Comparison of ENCODE assay signal across 1 cellular context in the genomic region with DNA sequence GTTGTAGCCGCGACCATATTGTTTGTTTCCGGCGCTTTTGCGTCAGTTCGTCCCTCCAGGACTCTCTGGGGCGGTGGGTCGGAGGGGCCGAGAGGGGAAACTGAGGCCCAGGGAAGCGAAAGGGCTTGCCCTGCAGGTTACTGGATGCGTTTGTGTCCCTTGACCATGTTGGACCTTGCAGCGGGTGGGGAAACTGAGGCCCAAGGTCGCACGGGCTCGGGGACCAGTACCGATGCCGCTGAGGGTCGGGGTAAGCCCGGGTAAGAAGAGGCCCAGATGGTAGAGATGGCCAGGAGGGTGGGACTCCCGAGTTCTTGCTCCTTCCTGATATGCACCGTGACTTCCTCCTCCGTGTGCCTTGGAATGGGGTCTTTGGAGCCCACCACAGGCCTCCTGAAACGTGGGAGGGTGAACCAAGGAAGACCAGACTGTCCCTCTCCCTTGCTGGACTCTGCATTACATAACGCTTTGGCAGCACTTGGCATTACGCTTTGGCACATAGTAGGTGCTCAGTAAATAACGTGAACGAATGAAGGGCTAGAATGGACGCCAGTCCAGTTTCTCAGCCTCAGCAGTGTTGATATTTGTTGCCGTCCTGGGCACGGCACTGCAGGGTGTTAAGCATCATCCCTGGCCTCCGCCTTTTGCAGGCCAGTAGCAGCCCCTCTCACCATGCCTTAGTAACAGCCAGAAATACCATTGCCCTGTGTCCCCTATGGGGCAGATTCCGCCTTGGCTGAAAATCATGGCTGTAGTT.
TF ChIP-seq lines count a peak whose summit lies in the region.

No MANE protein-coding gene starts in this region.

TF ChIP-seq in HepG2, 621 proteins besides CTCF, POLR2A, EP300 and RAD21 (continued from another document):
- TF ChIP-seq XBP1 (CRISPR knock-in tag; IDR thresholded peaks at IDR 0.05): no peak
- TF ChIP-seq, protein P1, sequence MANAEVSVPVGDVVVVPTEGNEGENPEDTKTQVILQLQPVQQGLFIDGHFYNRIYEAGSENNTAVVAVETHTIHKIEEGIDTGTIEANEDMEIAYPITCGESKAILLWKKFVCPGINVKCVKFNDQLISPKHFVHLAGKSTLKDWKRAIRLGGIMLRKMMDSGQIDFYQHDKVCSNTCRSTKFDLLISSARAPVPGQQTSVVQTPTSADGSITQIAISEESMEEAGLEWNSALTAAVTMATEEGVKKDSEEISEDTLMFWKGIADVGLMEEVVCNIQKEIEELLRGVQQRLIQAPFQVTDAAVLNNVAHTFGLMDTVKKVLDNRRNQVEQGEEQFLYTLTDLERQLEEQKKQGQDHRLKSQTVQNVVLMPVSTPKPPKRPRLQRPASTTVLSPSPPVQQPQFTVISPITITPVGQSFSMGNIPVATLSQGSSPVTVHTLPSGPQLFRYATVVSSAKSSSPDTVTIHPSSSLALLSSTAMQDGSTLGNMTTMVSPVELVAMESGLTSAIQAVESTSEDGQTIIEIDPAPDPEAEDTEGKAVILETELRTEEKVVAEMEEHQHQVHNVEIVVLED (CRISPR knock-in tag; IDR thresholded peaks at IDR 0.05; ENCODE audit: borderline replicate concordance): 0 out of 2 replicates have a peak, but pooled peaks have one; percentile 18
- TF ChIP-seq ZNF788 (CRISPR knock-in tag; IDR thresholded peaks at IDR 0.05; ENCODE audit: borderline replicate concordance): no peak
- TF ChIP-seq SMAD3 (CRISPR knock-in tag; IDR thresholded peaks at IDR 0.05): no peak
- peak; percentile 3; the same call in 1 of the 2 replicates for TF ChIP-seq ADNP (CRISPR knock-in tag; IDR thresholded peaks at IDR 0.05)
- no peak for TF ChIP-seq TBP (CRISPR knock-in tag; IDR thresholded peaks at IDR 0.05)
- TF ChIP-seq, protein P2, sequence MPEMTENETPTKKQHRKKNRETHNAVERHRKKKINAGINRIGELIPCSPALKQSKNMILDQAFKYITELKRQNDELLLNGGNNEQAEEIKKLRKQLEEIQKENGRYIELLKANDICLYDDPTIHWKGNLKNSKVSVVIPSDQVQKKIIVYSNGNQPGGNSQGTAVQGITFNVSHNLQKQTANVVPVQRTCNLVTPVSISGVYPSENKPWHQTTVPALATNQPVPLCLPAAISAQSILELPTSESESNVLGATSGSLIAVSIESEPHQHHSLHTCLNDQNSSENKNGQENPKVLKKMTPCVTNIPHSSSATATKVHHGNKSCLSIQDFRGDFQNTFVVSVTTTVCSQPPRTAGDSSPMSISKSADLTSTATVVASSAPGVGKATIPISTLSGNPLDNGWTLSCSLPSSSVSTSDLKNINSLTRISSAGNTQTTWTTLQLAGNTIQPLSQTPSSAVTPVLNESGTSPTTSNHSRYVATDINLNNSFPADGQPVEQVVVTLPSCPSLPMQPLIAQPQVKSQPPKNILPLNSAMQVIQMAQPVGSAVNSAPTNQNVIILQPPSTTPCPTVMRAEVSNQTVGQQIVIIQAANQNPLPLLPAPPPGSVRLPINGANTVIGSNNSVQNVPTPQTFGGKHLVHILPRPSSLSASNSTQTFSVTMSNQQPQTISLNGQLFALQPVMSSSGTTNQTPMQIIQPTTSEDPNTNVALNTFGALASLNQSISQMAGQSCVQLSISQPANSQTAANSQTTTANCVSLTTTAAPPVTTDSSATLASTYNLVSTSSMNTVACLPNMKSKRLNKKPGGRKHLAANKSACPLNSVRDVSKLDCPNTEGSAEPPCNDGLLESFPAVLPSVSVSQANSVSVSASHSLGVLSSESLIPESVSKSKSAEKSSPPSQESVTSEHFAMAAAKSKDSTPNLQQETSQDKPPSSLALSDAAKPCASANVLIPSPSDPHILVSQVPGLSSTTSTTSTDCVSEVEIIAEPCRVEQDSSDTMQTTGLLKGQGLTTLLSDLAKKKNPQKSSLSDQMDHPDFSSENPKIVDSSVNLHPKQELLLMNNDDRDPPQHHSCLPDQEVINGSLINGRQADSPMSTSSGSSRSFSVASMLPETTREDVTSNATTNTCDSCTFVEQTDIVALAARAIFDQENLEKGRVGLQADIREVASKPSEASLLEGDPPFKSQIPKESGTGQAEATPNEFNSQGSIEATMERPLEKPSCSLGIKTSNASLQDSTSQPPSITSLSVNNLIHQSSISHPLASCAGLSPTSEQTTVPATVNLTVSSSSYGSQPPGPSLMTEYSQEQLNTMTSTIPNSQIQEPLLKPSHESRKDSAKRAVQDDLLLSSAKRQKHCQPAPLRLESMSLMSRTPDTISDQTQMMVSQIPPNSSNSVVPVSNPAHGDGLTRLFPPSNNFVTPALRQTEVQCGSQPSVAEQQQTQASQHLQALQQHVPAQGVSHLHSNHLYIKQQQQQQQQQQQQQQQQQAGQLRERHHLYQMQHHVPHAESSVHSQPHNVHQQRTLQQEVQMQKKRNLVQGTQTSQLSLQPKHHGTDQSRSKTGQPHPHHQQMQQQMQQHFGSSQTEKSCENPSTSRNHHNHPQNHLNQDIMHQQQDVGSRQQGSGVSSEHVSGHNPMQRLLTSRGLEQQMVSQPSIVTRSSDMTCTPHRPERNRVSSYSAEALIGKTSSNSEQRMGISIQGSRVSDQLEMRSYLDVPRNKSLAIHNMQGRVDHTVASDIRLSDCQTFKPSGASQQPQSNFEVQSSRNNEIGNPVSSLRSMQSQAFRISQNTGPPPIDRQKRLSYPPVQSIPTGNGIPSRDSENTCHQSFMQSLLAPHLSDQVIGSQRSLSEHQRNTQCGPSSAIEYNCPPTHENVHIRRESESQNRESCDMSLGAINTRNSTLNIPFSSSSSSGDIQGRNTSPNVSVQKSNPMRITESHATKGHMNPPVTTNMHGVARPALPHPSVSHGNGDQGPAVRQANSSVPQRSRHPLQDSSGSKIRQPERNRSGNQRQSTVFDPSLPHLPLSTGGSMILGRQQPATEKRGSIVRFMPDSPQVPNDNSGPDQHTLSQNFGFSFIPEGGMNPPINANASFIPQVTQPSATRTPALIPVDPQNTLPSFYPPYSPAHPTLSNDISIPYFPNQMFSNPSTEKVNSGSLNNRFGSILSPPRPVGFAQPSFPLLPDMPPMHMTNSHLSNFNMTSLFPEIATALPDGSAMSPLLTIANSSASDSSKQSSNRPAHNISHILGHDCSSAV (CRISPR knock-in tag; IDR thresholded peaks at IDR 0.05; ENCODE audit: borderline replicate concordance): no peak
- TF ChIP-seq, protein P3, sequence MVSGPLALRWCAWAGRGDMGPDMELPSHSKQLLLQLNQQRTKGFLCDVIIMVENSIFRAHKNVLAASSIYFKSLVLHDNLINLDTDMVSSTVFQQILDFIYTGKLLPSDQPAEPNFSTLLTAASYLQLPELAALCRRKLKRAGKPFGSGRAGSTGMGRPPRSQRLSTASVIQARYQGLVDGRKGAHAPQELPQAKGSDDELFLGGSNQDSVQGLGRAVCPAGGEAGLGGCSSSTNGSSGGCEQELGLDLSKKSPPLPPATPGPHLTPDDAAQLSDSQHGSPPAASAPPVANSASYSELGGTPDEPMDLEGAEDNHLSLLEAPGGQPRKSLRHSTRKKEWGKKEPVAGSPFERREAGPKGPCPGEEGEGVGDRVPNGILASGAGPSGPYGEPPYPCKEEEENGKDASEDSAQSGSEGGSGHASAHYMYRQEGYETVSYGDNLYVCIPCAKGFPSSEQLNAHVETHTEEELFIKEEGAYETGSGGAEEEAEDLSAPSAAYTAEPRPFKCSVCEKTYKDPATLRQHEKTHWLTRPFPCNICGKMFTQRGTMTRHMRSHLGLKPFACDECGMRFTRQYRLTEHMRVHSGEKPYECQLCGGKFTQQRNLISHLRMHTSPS (CRISPR knock-in tag; IDR thresholded peaks at IDR 0.05; ENCODE audit: low read depth): 0 out of 2 replicates have a peak, but pooled peaks have one; percentile 7
- TF ChIP-seq ZFX (CRISPR knock-in tag; IDR thresholded peaks at IDR 0.05; ENCODE audit: low read depth): 0 out of 2 replicates have a peak, but pooled peaks have one; percentile 6
- TF ChIP-seq MZF1 (CRISPR knock-in tag; IDR thresholded peaks at IDR 0.05; ENCODE audit: borderline replicate concordance): 0 out of 2 replicates have a peak, but pooled peaks have one; percentile 72
- no peak for TF ChIP-seq ZNF672 (CRISPR knock-in tag; IDR thresholded peaks at IDR 0.05)
- no peak for TF ChIP-seq FOXK2 (IDR thresholded peaks at IDR 0.05)
